1 cellular context compared by ENCODE assay signal in the genomic region with DNA sequence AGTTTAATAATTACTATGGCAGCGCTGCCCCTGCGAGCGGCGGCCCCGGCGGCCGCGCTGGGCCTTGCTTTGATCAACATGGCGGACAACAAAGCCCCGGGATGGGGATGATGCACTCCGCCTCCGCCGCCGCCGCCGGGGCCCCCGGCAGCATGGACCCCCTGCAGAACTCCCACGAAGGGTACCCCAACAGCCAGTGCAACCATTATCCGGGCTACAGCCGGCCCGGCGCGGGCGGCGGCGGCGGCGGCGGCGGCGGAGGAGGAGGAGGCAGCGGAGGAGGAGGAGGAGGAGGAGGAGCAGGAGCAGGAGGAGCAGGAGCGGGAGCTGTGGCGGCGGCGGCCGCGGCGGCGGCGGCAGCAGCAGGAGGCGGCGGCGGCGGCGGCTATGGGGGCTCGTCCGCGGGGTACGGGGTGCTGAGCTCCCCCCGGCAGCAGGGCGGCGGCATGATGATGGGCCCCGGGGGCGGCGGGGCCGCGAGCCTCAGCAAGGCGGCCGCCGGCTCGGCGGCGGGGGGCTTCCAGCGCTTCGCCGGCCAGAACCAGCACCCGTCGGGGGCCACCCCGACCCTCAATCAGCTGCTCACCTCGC.
TF ChIP-seq lines count a peak whose summit lies in the region.

No MANE protein-coding gene starts in this region.

TF ChIP-seq in HepG2, 621 proteins besides CTCF, POLR2A, EP300 and RAD21 (continued from another document):
- TF ChIP-seq, protein P1, sequence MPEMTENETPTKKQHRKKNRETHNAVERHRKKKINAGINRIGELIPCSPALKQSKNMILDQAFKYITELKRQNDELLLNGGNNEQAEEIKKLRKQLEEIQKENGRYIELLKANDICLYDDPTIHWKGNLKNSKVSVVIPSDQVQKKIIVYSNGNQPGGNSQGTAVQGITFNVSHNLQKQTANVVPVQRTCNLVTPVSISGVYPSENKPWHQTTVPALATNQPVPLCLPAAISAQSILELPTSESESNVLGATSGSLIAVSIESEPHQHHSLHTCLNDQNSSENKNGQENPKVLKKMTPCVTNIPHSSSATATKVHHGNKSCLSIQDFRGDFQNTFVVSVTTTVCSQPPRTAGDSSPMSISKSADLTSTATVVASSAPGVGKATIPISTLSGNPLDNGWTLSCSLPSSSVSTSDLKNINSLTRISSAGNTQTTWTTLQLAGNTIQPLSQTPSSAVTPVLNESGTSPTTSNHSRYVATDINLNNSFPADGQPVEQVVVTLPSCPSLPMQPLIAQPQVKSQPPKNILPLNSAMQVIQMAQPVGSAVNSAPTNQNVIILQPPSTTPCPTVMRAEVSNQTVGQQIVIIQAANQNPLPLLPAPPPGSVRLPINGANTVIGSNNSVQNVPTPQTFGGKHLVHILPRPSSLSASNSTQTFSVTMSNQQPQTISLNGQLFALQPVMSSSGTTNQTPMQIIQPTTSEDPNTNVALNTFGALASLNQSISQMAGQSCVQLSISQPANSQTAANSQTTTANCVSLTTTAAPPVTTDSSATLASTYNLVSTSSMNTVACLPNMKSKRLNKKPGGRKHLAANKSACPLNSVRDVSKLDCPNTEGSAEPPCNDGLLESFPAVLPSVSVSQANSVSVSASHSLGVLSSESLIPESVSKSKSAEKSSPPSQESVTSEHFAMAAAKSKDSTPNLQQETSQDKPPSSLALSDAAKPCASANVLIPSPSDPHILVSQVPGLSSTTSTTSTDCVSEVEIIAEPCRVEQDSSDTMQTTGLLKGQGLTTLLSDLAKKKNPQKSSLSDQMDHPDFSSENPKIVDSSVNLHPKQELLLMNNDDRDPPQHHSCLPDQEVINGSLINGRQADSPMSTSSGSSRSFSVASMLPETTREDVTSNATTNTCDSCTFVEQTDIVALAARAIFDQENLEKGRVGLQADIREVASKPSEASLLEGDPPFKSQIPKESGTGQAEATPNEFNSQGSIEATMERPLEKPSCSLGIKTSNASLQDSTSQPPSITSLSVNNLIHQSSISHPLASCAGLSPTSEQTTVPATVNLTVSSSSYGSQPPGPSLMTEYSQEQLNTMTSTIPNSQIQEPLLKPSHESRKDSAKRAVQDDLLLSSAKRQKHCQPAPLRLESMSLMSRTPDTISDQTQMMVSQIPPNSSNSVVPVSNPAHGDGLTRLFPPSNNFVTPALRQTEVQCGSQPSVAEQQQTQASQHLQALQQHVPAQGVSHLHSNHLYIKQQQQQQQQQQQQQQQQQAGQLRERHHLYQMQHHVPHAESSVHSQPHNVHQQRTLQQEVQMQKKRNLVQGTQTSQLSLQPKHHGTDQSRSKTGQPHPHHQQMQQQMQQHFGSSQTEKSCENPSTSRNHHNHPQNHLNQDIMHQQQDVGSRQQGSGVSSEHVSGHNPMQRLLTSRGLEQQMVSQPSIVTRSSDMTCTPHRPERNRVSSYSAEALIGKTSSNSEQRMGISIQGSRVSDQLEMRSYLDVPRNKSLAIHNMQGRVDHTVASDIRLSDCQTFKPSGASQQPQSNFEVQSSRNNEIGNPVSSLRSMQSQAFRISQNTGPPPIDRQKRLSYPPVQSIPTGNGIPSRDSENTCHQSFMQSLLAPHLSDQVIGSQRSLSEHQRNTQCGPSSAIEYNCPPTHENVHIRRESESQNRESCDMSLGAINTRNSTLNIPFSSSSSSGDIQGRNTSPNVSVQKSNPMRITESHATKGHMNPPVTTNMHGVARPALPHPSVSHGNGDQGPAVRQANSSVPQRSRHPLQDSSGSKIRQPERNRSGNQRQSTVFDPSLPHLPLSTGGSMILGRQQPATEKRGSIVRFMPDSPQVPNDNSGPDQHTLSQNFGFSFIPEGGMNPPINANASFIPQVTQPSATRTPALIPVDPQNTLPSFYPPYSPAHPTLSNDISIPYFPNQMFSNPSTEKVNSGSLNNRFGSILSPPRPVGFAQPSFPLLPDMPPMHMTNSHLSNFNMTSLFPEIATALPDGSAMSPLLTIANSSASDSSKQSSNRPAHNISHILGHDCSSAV (CRISPR knock-in tag; IDR thresholded peaks at IDR 0.05; ENCODE audit: borderline replicate concordance): no peak
- TF ChIP-seq ATRX (CRISPR knock-in tag; IDR thresholded peaks at IDR 0.05; ENCODE audit: borderline replicate concordance) (no peak), ZFP41 (CRISPR knock-in tag; IDR thresholded peaks at IDR 0.05; ENCODE audit: borderline replicate concordance) (no peak), MYC (CRISPR knock-in tag; IDR thresholded peaks at IDR 0.05; ENCODE audit: borderline replicate concordance) (peak; percentile 43; the same call in 1 of the 2 replicates)
TF ChIP-seq in HepG2: peak in this region for 32.
